Comparison of ENCODE assay signal across 11 cellular contexts in genomic region chr13:99956473-99957349, GRCh38. TPM values are rescaled to one million over a fixed set of nuclear protein-coding genes. Genes with fewer than 3 reads are reported as not detected.
DNase-seq lines count a peak whose midpoint lies in the region; ATAC-seq, FAIRE-seq and TF ChIP-seq lines count a peak whose summit lies in the region.
"Had no signal": no experiment of that assay in that cellular context is flagged by ENCODE, and none has a peak within 500 bp of the region (broad histone marks: within the 10 kb centered on the region; RNA-seq: fewer than 3 reads in every experiment).

No MANE protein-coding gene starts in this region.

- H3K79me2 ChIP-seq in astrocyte (ENCODE audit: insufficient read depth, low read length) = no peaks in the 10 kb centered on the region
- H3K79me2 ChIP-seq in HepG2 (ENCODE audit: insufficient read depth, low read length) = no peaks in the 10 kb centered on the region

- TF ChIP-seq EP300 in HepG2 (IDR thresholded peaks at IDR 0.05; ENCODE audit: low read depth in 2 of 2, low read length in 2 of 2) = peak in 1 of 2 experiments; percentile 61; a peak in 2 of 4 replicates
- TF ChIP-seq EP300 in HepG2 (CRISPR knock-in tag; IDR thresholded peaks at IDR 0.05; ENCODE audit: borderline replicate concordance) = no peak

- H3K27ac ChIP-seq in astrocyte (ENCODE audit: low read depth, low read length) (no peak overlapping the region), HepG2 (ENCODE audit: extremely low read length, insufficient read depth, low read length) (no peak overlapping the region), stomach smooth muscle (ENCODE audit: low read length) (no peak overlapping the region)
- H3K27ac ChIP-seq: neutrophil, tibial artery had no signal

- CTCF ChIA-PET in HepG2 (lab: Yijun Ruan, JAX; ENCODE audit: low intra/inter-chr PET ratio, low total read pairs) = no interaction called here

- DNase-seq in activated CD8-positive, alpha-beta memory T cell treated with anti-CD3 and anti-CD28 coated beads, Interleukin-2, amount 50 U/mL, for 48 hours = peak; percentile 58
- DNase-seq in activated CD8-positive, alpha-beta memory T cell treated with anti-CD3 and anti-CD28 coated beads, Interleukin-2, amount 50 U/mL, for 4 hours = no peak
- DNase-seq in astrocyte (ENCODE audit: low read depth) (no peak), HepG2 (ENCODE audit: low spot score) (peak; percentile 81)
- no peak for DNase-seq in stimulated activated CD4-positive, alpha-beta T cell treated with anti-CD3 and anti-CD28 coated beads, Interleukin-2, amount 100 ng/mL, for 48 hours
- DNase-seq: tibial artery had no signal

- TF ChIP-seq RAD21 in HepG2 (CRISPR knock-in tag; IDR thresholded peaks at IDR 0.05) = no peak

- H3K9ac ChIP-seq in astrocyte (ENCODE audit: low read length) (peak overlapping the region; percentile 16), HepG2 (ENCODE audit: insufficient read depth, low read depth, low read length) (0 out of 2 replicates have a peak overlapping the region, but pooled peaks have one; percentile 11), stomach smooth muscle (ENCODE audit: low read length in 2 of 2) (no peak overlapping the region)

- peaks cover 4% of the 10 kb centered on the region for H3K4me1 Mint-ChIP-seq in astrocyte (ENCODE audit: low read depth, unreplicated experiment)

- peaks cover 7% of the 10 kb centered on the region for H3K9me3 Mint-ChIP-seq in astrocyte (ENCODE audit: unreplicated experiment)

- no TSS peak for BruUV-seq in HepG2 (replicated peaks; lab: Mats Ljungman, UMichigan)

- peak overlapping the region; percentile 41 for H3K4me3 ChIP-seq in astrocyte (ENCODE audit: insufficient read depth, low read depth, low read length)
- peak overlapping the region; percentile 41 to 69 (median 45) for H3K4me3 ChIP-seq in HepG2 (replicated peaks in 1 of 3; ENCODE audit: insufficient read depth in 1 of 3, low read depth in 2 of 3, low read length in 3 of 3)
- H3K4me3 ChIP-seq in stomach smooth muscle (ENCODE audit: low read length in 2 of 2) = peak overlapping the region; percentile 44 to 61

- peak overlapping the region; percentile 88 for H2AFZ ChIP-seq in astrocyte (ENCODE audit: low read depth, low read length)
- H2AFZ ChIP-seq in HepG2 (ENCODE audit: low read length) = no peak overlapping the region

- H4K20me1 ChIP-seq in astrocyte (ENCODE audit: insufficient read depth, low read length) = no peaks in the 10 kb centered on the region
- H4K20me1 ChIP-seq in HepG2 (ENCODE audit: insufficient read depth, low read length) = no peaks in the 10 kb centered on the region

- H3K4me1 ChIP-seq in astrocyte (ENCODE audit: insufficient read depth, low read length) (peaks cover 11% of the 10 kb centered on the region), HepG2 (ENCODE audit: insufficient read depth, low read length) (peaks cover 51% of the 10 kb centered on the region), stomach smooth muscle (ENCODE audit: control insufficient read depth, insufficient read depth, low read length) (peaks cover 34% of the 10 kb centered on the region)

- peaks cover 2% of the 10 kb centered on the region for H3K36me3 Mint-ChIP-seq in astrocyte (ENCODE audit: low read depth, unreplicated experiment)

- H3K9me3 ChIP-seq in astrocyte (ENCODE audit: insufficient read depth, low read depth, low read length) = no peaks in the 10 kb centered on the region
- H3K9me3 ChIP-seq in HepG2 (ENCODE audit: low read length) = no peaks in the 10 kb centered on the region
- no peaks in the 10 kb centered on the region for H3K9me3 ChIP-seq in stomach smooth muscle (ENCODE audit: control insufficient read depth in 2 of 2, low read length in 2 of 2)
- H3K9me3 ChIP-seq: neutrophil, tibial artery had no signal

- no peak for TF ChIP-seq POLR2A in HepG2 (IDR thresholded peaks at IDR 0.05; ENCODE audit: insufficient read depth in 1 of 2, low read depth in 2 of 2, low read length in 2 of 2)

- TF ChIP-seq CTCF in astrocyte (IDR thresholded peaks at IDR 0.05; ENCODE audit: insufficient read depth, low read depth, low read length) = no peak
- peak; percentile 27 for TF ChIP-seq CTCF in HepG2 (CRISPR knock-in tag; IDR thresholded peaks at IDR 0.05)

- POLR2A ChIA-PET in HepG2 (lab: Yijun Ruan, JAX) = no interaction called here

- in situ Hi-C loops in HepG2 (cut with HindIII; ENCODE audit: extremely low pct_ligation_motif_present, low pct_unique_long_range_greater_than_20kb) = no loop called here

- H3K27me3 ChIP-seq in astrocyte (ENCODE audit: insufficient read depth, low read length) (peaks cover 73% of the 10 kb centered on the region), HepG2 (ENCODE audit: control insufficient read depth in 1 of 2, insufficient read depth in 2 of 2, low read length in 2 of 2) (peaks cover 10 to 85% of the 10 kb centered on the region in 2 experiments), stomach smooth muscle (ENCODE audit: control insufficient read depth in 1 of 2, insufficient read depth in 2 of 2, low read length in 2 of 2) (peaks cover 66 to 77% of the 10 kb centered on the region in 2 donors)

- FAIRE-seq in astrocyte (lab: Jason Lieb, UNC) (no peak), HepG2 (lab: Jason Lieb, UNC) (no peak)

- no peak overlapping the region for H3K4me3 Mint-ChIP-seq in astrocyte (ENCODE audit: unreplicated experiment)

- no peaks in the 10 kb centered on the region for H3K36me3 ChIP-seq in astrocyte (ENCODE audit: insufficient read depth, low read length)
- no peaks in the 10 kb centered on the region for H3K36me3 ChIP-seq in HepG2 (replicated peaks in 1 of 2; ENCODE audit: control insufficient read depth in 1 of 2, insufficient read depth in 2 of 2, low read length in 2 of 2)
- no peaks in the 10 kb centered on the region for H3K36me3 ChIP-seq in stomach smooth muscle (ENCODE audit: control insufficient read depth in 2 of 2, insufficient read depth in 2 of 2, low read length in 2 of 2)
- H3K36me3 ChIP-seq: neutrophil, tibial artery had no signal

- H3K27me3 Mint-ChIP-seq in astrocyte (ENCODE audit: low read depth, unreplicated experiment) = peaks cover 89% of the 10 kb centered on the region

- H3K27ac Mint-ChIP-seq in astrocyte (ENCODE audit: unreplicated experiment) = no peak overlapping the region

- 1% methylated on average over 45 of the region's 68 CpGs for WGBS in HepG2 (ENCODE audit: low lambda C conversion rate)

- H3K4me2 ChIP-seq in astrocyte (ENCODE audit: low read length) (peak overlapping the region; percentile 85), HepG2 (ENCODE audit: low read depth, low read length) (peak overlapping the region; percentile 89)

- intact Hi-C loops in HepG2 (cut with micrococcal nuclease; ENCODE audit: unreplicated experiment) = no loop called here

- ATAC-seq in HepG2 = peak; percentile 90
- ATAC-seq in GM21528 (IDR thresholded peaks at IDR 0.05; ENCODE audit: low FRiP score, unreplicated experiment) = no peak
- no peak for ATAC-seq in HG03196 (IDR thresholded peaks at IDR 0.05; ENCODE audit: unreplicated experiment)

RNA-seq across cellular contexts. Expression of gene ZIC5, which starts 14.9 kb away (rescaled TPM):
- total RNA-seq in astrocyte (0.17 and 0.27 TPM in 2 replicates), HepG2 (2016; rRNA removed; fragmentation: Illumina TruSeq; extraction: Trizol) (0.02 TPM in 1 of 2 replicates, not detected in the other)
- not detected in 2 replicates for total RNA-seq in HepG2 (2016; cell fraction: cytosol; rRNA removed; fragmentation: Illumina TruSeq; extraction: Trizol; ENCODE audit: low read depth)
- total RNA-seq in HepG2 (2016; cell fraction: insoluble cytoplasmic fraction; rRNA removed; fragmentation: Illumina TruSeq; extraction: Trizol) = 0.03 and 0.04 TPM in 2 replicates
- total RNA-seq in HepG2 (2016; cell fraction: membrane; rRNA removed; fragmentation: Illumina TruSeq; extraction: Trizol) = 0.03 TPM in 1 of 2 replicates, not detected in the other
- total RNA-seq in HepG2 (2016; cell fraction: nucleus; rRNA removed; fragmentation: Illumina TruSeq; extraction: Trizol) = not detected in 2 replicates
- 0.07 TPM in 1 of 2 replicates, not detected in the other for polyA plus RNA-seq in HepG2 (2011; rRNA removed)
- polyA plus RNA-seq in HepG2 (2011; cell fraction: cytosol; rRNA removed) = 0.01 and 0.03 TPM in 2 replicates
- 0.03 and 0.06 TPM in 2 replicates for polyA plus RNA-seq in HepG2 (2011; cell fraction: nucleus; rRNA removed)
- 0.03 TPM in 1 of 2 replicates, not detected in the other for polyA plus RNA-seq in HepG2 (2012)
- polyA plus RNA-seq in HepG2 (2016; cell fraction: cytosol; fragmentation: Illumina TruSeq; extraction: Trizol; ENCODE audit: low read depth) = not detected in 2 replicates
- polyA plus RNA-seq in HepG2 (2016; cell fraction: insoluble cytoplasmic fraction; fragmentation: Illumina TruSeq; extraction: Trizol; ENCODE audit: low read depth) = not detected in 2 replicates
- 0.03 TPM in 1 of 2 replicates, not detected in the other for polyA plus RNA-seq in HepG2 (2016; cell fraction: membrane; fragmentation: Illumina TruSeq; extraction: Trizol; ENCODE audit: low read depth)
- polyA plus RNA-seq in HepG2 (2016; cell fraction: nucleus; fragmentation: Illumina TruSeq; extraction: Trizol; ENCODE audit: insufficient read depth, low read depth) = 0.10 TPM in 1 of 2 replicates, not detected in the other
- 2.7 TPM in 1 of 2 replicates, not detected in the other for polyA minus RNA-seq in HepG2 (2011; rRNA and poly(A)+ RNA removed; ENCODE audit: low replicate concordance)
- polyA minus RNA-seq in HepG2 (2011; cell fraction: cytosol; rRNA and poly(A)+ RNA removed) = not detected in 2 replicates
- not detected in 2 replicates for polyA minus RNA-seq in HepG2 (2011; cell fraction: nucleus; rRNA and poly(A)+ RNA removed)
- polyA plus RNA-seq: BJ had no signal

RNA-seq across cellular contexts. Expression of gene ZIC2, which starts 24.9 kb away (rescaled TPM):
- total RNA-seq in astrocyte (0.60 and 1.8 TPM in 2 replicates), HepG2 (2016; rRNA removed; fragmentation: Illumina TruSeq; extraction: Trizol) (not detected in 2 replicates)
- total RNA-seq in HepG2 (2016; cell fraction: cytosol; rRNA removed; fragmentation: Illumina TruSeq; extraction: Trizol; ENCODE audit: low read depth) = not detected in 2 replicates
- 0.06 TPM in 1 of 2 replicates, not detected in the other for total RNA-seq in HepG2 (2016; cell fraction: insoluble cytoplasmic fraction; rRNA removed; fragmentation: Illumina TruSeq; extraction: Trizol)
- total RNA-seq in HepG2 (2016; cell fraction: membrane; rRNA removed; fragmentation: Illumina TruSeq; extraction: Trizol) = not detected in 2 replicates
- total RNA-seq in HepG2 (2016; cell fraction: nucleus; rRNA removed; fragmentation: Illumina TruSeq; extraction: Trizol) = not detected in 2 replicates
- polyA plus RNA-seq in HepG2 (2011; rRNA removed) = 0.12 and 0.13 TPM in 2 replicates
- polyA plus RNA-seq in HepG2 (2011; cell fraction: cytosol; rRNA removed) = 0.06 and 0.11 TPM in 2 replicates
- 0.29 and 0.32 TPM in 2 replicates for polyA plus RNA-seq in HepG2 (2011; cell fraction: nucleus; rRNA removed)
- polyA plus RNA-seq in HepG2 (2012) = 0.17 and 0.24 TPM in 2 replicates
- polyA plus RNA-seq in HepG2 (2016; cell fraction: cytosol; fragmentation: Illumina TruSeq; extraction: Trizol; ENCODE audit: low read depth) = not detected in 2 replicates
- 0.08 TPM in 2 replicates for polyA plus RNA-seq in HepG2 (2016; cell fraction: insoluble cytoplasmic fraction; fragmentation: Illumina TruSeq; extraction: Trizol; ENCODE audit: low read depth)
- not detected in 2 replicates for polyA plus RNA-seq in HepG2 (2016; cell fraction: membrane; fragmentation: Illumina TruSeq; extraction: Trizol; ENCODE audit: low read depth)
- not detected in 2 replicates for polyA plus RNA-seq in HepG2 (2016; cell fraction: nucleus; fragmentation: Illumina TruSeq; extraction: Trizol; ENCODE audit: insufficient read depth, low read depth)
- polyA minus RNA-seq in HepG2 (2011; rRNA and poly(A)+ RNA removed; ENCODE audit: low replicate concordance) = 0.18 and 5.2 TPM in 2 replicates
- 0.53 and 0.59 TPM in 2 replicates for polyA minus RNA-seq in HepG2 (2011; cell fraction: cytosol; rRNA and poly(A)+ RNA removed)
- polyA minus RNA-seq in HepG2 (2011; cell fraction: nucleus; rRNA and poly(A)+ RNA removed) = 0.13 TPM in 1 of 2 replicates, not detected in the other
- polyA plus RNA-seq: BJ had no signal

Comparison
In these comparisons a context has a peak if more than half of its experiments do, and no peak if none do; other contexts are left out.
1. DNase-seq: peak in activated CD8-positive, alpha-beta memory T cell treated with anti-CD3 and anti-CD28 coated beads, Interleukin-2, amount 50 U/mL, for 48 hours (single experiment) and HepG2 (single experiment); none in activated CD8-positive, alpha-beta memory T cell treated with anti-CD3 and anti-CD28 coated beads, Interleukin-2, amount 50 U/mL, for 4 hours (single experiment), astrocyte (single experiment) and stimulated activated CD4-positive, alpha-beta T cell treated with anti-CD3 and anti-CD28 coated beads, Interleukin-2, amount 100 ng/mL, for 48 hours (0 of 2).
2. H3K9ac ChIP-seq: peak in astrocyte (single experiment) and HepG2 (single experiment); none in stomach smooth muscle (0 of 2).
3. Peak in every context shown above with its lines, with median percentiles within 50 percentile points of each other: H3K4me3 ChIP-seq.